In genomic region chr9:124110307-124110915, GRCh38 we compare ENCODE assay signal across 1 cellular context.
A peak's percentile ranks its signal among the peaks of the same experiment; 100 is the strongest.
TF ChIP-seq lines count a peak whose summit lies in the region.

No MANE protein-coding gene starts in this region.

TF ChIP-seq in HepG2, 621 proteins besides CTCF, POLR2A, EP300 and RAD21 (continued from another document and continues in another):
- TF ChIP-seq THAP9 (CRISPR knock-in tag; IDR thresholded peaks at IDR 0.05; ENCODE audit: borderline replicate concordance), result peak; percentile 88
- TF ChIP-seq, protein P1, sequence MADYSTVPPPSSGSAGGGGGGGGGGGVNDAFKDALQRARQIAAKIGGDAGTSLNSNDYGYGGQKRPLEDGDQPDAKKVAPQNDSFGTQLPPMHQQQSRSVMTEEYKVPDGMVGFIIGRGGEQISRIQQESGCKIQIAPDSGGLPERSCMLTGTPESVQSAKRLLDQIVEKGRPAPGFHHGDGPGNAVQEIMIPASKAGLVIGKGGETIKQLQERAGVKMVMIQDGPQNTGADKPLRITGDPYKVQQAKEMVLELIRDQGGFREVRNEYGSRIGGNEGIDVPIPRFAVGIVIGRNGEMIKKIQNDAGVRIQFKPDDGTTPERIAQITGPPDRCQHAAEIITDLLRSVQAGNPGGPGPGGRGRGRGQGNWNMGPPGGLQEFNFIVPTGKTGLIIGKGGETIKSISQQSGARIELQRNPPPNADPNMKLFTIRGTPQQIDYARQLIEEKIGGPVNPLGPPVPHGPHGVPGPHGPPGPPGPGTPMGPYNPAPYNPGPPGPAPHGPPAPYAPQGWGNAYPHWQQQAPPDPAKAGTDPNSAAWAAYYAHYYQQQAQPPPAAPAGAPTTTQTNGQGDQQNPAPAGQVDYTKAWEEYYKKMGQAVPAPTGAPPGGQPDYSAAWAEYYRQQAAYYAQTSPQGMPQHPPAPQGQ (CRISPR knock-in tag; IDR thresholded peaks at IDR 0.05; ENCODE audit: borderline replicate concordance), result no peak
- TF ChIP-seq, protein P2, sequence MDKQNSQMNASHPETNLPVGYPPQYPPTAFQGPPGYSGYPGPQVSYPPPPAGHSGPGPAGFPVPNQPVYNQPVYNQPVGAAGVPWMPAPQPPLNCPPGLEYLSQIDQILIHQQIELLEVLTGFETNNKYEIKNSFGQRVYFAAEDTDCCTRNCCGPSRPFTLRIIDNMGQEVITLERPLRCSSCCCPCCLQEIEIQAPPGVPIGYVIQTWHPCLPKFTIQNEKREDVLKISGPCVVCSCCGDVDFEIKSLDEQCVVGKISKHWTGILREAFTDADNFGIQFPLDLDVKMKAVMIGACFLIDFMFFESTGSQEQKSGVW (CRISPR knock-in tag; IDR thresholded peaks at IDR 0.05; ENCODE audit: borderline replicate concordance), result peak; percentile 99
- peak; percentile 99 for TF ChIP-seq ZNF543 (CRISPR knock-in tag; IDR thresholded peaks at IDR 0.05)
- peak; percentile 100 for TF ChIP-seq ZFYVE20 (CRISPR knock-in tag; IDR thresholded peaks at IDR 0.05; ENCODE audit: borderline replicate concordance, low read depth)
- peak; percentile 90 for TF ChIP-seq ZNF562 (CRISPR knock-in tag; IDR thresholded peaks at IDR 0.05; ENCODE audit: borderline replicate concordance)
- peak; percentile 99 for TF ChIP-seq ZBTB7B (CRISPR knock-in tag; IDR thresholded peaks at IDR 0.05)
- TF ChIP-seq GABPB1 (CRISPR knock-in tag; IDR thresholded peaks at IDR 0.05), result peak; percentile 74
- TF ChIP-seq TP53 (CRISPR knock-in tag; conservative IDR thresholded peaks at IDR 0.05), result peak; percentile 98
- TF ChIP-seq, protein P3, sequence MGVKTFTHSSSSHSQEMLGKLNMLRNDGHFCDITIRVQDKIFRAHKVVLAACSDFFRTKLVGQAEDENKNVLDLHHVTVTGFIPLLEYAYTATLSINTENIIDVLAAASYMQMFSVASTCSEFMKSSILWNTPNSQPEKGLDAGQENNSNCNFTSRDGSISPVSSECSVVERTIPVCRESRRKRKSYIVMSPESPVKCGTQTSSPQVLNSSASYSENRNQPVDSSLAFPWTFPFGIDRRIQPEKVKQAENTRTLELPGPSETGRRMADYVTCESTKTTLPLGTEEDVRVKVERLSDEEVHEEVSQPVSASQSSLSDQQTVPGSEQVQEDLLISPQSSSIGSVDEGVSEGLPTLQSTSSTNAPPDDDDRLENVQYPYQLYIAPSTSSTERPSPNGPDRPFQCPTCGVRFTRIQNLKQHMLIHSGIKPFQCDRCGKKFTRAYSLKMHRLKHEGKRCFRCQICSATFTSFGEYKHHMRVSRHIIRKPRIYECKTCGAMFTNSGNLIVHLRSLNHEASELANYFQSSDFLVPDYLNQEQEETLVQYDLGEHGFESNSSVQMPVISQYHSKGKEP (CRISPR knock-in tag; IDR thresholded peaks at IDR 0.05), result peak; percentile 100
- 0 out of 2 replicates have a peak, but pooled peaks have one; percentile 88 for TF ChIP-seq ZNF850 (CRISPR knock-in tag; conservative IDR thresholded peaks at IDR 0.05)
- peak; percentile 100 for TF ChIP-seq SNAI1 (CRISPR knock-in tag; IDR thresholded peaks at IDR 0.05; ENCODE audit: borderline replicate concordance)
- peak; percentile 99 for TF ChIP-seq PITX1 (CRISPR knock-in tag; IDR thresholded peaks at IDR 0.05)
- no peak for TF ChIP-seq SP1 (IDR thresholded peaks at IDR 0.05)
- peak; percentile 94 for TF ChIP-seq SP1 (CRISPR knock-in tag; IDR thresholded peaks at IDR 0.05)
- TF ChIP-seq SIN3A (IDR thresholded peaks at IDR 0.05; ENCODE audit: borderline replicate concordance, low read depth, low read length), result peak; percentile 99
- peak; percentile 55; the same call in 1 of the 2 replicates for TF ChIP-seq ATF1 (CRISPR knock-in tag; IDR thresholded peaks at IDR 0.05)
- TF ChIP-seq AGO2 (optimal IDR thresholded peaks at IDR 0.05; ENCODE audit: low read depth, low read length), result no peak
- TF ChIP-seq ZNF703 (CRISPR knock-in tag; IDR thresholded peaks at IDR 0.05; ENCODE audit: borderline replicate concordance), result peak; percentile 93; the same call in 1 of the 2 replicates
- peak; percentile 100 for TF ChIP-seq GLI4 (CRISPR knock-in tag; IDR thresholded peaks at IDR 0.05; ENCODE audit: borderline replicate concordance)
- peak; percentile 68 for TF ChIP-seq PHF8 (CRISPR knock-in tag; IDR thresholded peaks at IDR 0.05)
- peak; percentile 100 for TF ChIP-seq ZNF333 (CRISPR knock-in tag; IDR thresholded peaks at IDR 0.05; ENCODE audit: borderline replicate concordance)
- TF ChIP-seq CBFB (CRISPR knock-in tag; IDR thresholded peaks at IDR 0.05), result peak; percentile 97
- TF ChIP-seq ZNF891 (CRISPR knock-in tag; IDR thresholded peaks at IDR 0.05), result peak; percentile 100
- peak; percentile 60 for TF ChIP-seq PHF21A (CRISPR knock-in tag; IDR thresholded peaks at IDR 0.05)
- TF ChIP-seq MLX (CRISPR knock-in tag; IDR thresholded peaks at IDR 0.05), result peak; percentile 95
- no peak for TF ChIP-seq MNT (IDR thresholded peaks at IDR 0.05)
- TF ChIP-seq, protein P4, sequence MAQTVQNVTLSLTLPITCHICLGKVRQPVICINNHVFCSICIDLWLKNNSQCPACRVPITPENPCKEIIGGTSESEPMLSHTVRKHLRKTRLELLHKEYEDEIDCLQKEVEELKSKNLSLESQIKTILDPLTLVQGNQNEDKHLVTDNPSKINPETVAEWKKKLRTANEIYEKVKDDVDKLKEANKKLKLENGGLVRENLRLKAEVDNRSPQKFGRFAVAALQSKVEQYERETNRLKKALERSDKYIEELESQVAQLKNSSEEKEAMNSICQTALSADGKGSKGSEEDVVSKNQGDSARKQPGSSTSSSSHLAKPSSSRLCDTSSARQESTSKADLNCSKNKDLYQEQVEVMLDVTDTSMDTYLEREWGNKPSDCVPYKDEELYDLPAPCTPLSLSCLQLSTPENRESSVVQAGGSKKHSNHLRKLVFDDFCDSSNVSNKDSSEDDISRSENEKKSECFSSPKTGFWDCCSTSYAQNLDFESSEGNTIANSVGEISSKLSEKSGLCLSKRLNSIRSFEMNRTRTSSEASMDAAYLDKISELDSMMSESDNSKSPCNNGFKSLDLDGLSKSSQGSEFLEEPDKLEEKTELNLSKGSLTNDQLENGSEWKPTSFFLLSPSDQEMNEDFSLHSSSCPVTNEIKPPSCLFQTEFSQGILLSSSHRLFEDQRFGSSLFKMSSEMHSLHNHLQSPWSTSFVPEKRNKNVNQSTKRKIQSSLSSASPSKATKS (CRISPR knock-in tag; IDR thresholded peaks at IDR 0.05), result peak; percentile 99; the same call in 1 of the 2 replicates
- peak; percentile 100 for TF ChIP-seq ZNF773 (CRISPR knock-in tag; IDR thresholded peaks at IDR 0.05; ENCODE audit: borderline replicate concordance)
- TF ChIP-seq, protein P5, sequence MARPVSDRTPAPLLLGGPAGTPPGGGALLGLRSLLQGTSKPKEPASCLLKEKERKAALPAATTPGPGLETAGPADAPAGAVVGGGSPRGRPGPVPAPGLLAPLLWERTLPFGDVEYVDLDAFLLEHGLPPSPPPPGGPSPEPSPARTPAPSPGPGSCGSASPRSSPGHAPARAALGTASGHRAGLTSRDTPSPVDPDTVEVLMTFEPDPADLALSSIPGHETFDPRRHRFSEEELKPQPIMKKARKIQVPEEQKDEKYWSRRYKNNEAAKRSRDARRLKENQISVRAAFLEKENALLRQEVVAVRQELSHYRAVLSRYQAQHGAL (CRISPR knock-in tag; IDR thresholded peaks at IDR 0.05; ENCODE audit: not compliant biosample characterization), result peak; percentile 100
- peak; percentile 99 for TF ChIP-seq ZNF800 (CRISPR knock-in tag; IDR thresholded peaks at IDR 0.05)
- no peak for TF ChIP-seq SUZ12 (IDR thresholded peaks at IDR 0.05; ENCODE audit: low read depth, low read length)
- TF ChIP-seq, protein P6, sequence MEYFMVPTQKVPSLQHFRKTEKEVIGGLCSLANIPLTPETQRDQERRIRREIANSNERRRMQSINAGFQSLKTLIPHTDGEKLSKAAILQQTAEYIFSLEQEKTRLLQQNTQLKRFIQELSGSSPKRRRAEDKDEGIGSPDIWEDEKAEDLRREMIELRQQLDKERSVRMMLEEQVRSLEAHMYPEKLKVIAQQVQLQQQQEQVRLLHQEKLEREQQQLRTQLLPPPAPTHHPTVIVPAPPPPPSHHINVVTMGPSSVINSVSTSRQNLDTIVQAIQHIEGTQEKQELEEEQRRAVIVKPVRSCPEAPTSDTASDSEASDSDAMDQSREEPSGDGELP (IDR thresholded peaks at IDR 0.05; ENCODE audit: borderline replicate concordance, low read depth), result no peak
- TF ChIP-seq ZNF782 (CRISPR knock-in tag; IDR thresholded peaks at IDR 0.05; ENCODE audit: borderline replicate concordance), result peak; percentile 100
- TF ChIP-seq JUND (CRISPR knock-in tag; IDR thresholded peaks at IDR 0.05), result peak; percentile 89
- TF ChIP-seq, protein P7, sequence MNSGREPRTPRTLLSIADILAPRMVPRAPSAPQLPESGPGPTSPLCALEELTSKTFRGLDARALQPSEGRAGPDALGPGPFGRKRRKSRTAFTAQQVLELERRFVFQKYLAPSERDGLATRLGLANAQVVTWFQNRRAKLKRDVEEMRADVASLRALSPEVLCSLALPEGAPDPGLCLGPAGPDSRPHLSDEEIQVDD (CRISPR knock-in tag; IDR thresholded peaks at IDR 0.05; ENCODE audit: borderline replicate concordance), result peak; percentile 100
- TF ChIP-seq MTA1 (CRISPR knock-in tag; IDR thresholded peaks at IDR 0.05; ENCODE audit: borderline replicate concordance), result no peak
- peak; percentile 100 for TF ChIP-seq TMF1 (CRISPR knock-in tag; IDR thresholded peaks at IDR 0.05; ENCODE audit: low read depth)
- peak; percentile 98 for TF ChIP-seq ZNF276 (CRISPR knock-in tag; IDR thresholded peaks at IDR 0.05; ENCODE audit: low read depth)
- TF ChIP-seq EED (CRISPR knock-in tag; IDR thresholded peaks at IDR 0.05), result peak; percentile 99
